ENCODE assay signal across 17 cellular contexts in the genomic region with DNA sequence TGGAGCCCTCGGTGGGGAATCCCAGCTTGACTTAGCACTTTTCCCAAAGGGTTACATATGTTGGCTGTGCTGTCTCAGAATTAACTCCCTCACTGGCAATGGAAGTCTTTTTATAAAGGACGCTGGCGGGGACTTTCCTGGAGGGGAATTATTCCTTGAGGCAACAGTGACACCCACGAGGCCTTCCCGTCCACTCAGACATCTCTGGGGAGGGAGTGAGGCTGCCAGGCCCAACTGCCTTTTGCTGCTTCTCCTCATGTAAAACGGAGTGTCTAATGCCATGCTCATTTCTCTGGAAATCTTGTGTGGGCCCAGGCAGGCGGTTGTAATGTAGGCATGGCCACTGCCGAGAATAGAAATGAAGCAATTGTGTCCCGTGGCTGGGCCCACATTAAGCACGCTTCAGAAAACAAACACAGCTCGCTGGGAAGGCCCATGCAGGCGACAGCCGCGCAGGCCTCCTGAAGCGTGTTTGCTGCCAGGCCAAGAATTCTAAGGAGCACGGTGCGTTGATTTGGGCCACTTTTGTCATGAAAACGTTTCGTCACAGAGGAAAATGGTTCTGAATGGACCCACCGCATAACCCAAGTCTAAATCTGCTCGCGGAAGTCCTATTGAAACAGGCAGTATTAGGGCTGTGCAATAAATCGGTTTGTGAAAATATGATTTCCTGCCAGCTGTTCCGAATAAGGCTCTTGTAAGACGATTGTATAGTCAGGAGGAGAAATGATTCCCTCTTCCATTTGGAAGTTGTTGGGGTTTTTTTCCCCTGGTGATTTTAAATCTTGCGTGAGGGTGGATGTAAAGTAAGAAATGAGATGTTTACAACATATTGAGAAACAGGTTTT.
A peak's percentile ranks its signal among the peaks of the same experiment; 100 is the strongest.
DNase-seq lines count a peak whose midpoint lies in the region; ATAC-seq lines count a peak whose summit lies in the region.
"Had no signal": no experiment of that assay in that cellular context is flagged by ENCODE, and none has a peak within 500 bp of the region (broad histone marks: within the 10 kb centered on the region; RNA-seq: fewer than 3 reads in every experiment).

No MANE protein-coding gene starts in this region.

- peaks cover 46% of the 10 kb centered on the region for H3K4me1 Mint-ChIP-seq in dendritic cell treated with granulocyte-macrophage colony-stimulating factor and Interleukin-4, amounts not matched to agents 40 ng/mL and 50 ng/mL, for 4 days (ENCODE audit: low read depth)
- no peaks in the 10 kb centered on the region for H3K4me1 Mint-ChIP-seq in activated CD4-positive, alpha-beta memory T cell treated with anti-CD3 and anti-CD28 coated beads, Interleukin-2, amount 10 ng/mL, durations not matched to agents 7 days and 5 days

- peaks cover 19% of the 10 kb centered on the region for H3K27me3 Mint-ChIP-seq in dendritic cell treated with granulocyte-macrophage colony-stimulating factor and Interleukin-4, amounts not matched to agents 40 ng/mL and 50 ng/mL, for 4 days
- peaks cover 9% of the 10 kb centered on the region for H3K27me3 Mint-ChIP-seq in activated CD4-positive, alpha-beta memory T cell treated with anti-CD3 and anti-CD28 coated beads, Interleukin-2, amount 10 ng/mL, durations not matched to agents 7 days and 5 days

- H3K9ac ChIP-seq in skeletal muscle satellite cell (ENCODE audit: low read depth, low read length): peak overlapping the region; percentile 40

- DNase-seq in G401 (ENCODE audit: low spot score) (peak; percentile 57), D341Med (ENCODE audit: low spot score) (no peak)
- no peak for DNase-seq in activated CD4-positive, alpha-beta memory T cell treated with anti-CD3 and anti-CD28 coated beads, Interleukin-2, amount 10 ng/mL, durations not matched to agents 7 days and 5 days
- no peak for DNase-seq in activated naive CD4-positive, alpha-beta T cell treated with Interleukin-2 at 50 U/mL for 16 hours
- DNase-seq: DND-41; left cardiac atrium; NCI-H1048; NCI-H2227 treated with DMSO at 0.1 percent for 48 hours; stimulated activated CD4-positive, alpha-beta T cell treated with anti-CD3 and anti-CD28 coated beads, Interleukin-1b, Interleukin-23, amount 100 ng/mL, for 48 hours had no signal

- CTCF ChIA-PET in activated CD4-positive, alpha-beta memory T cell treated with anti-CD3 and anti-CD28 coated beads, Interleukin-2, amount 10 ng/mL, durations not matched to agents 7 days and 5 days (lab: Charles Lee): no interaction called here

- H3K9me3 ChIP-seq in muscle layer of duodenum (ENCODE audit: control insufficient read depth in 1 of 2, low read length in 2 of 2): no peaks in the 10 kb centered on the region
- no peaks in the 10 kb centered on the region for H3K9me3 ChIP-seq in skeletal muscle satellite cell (replicated peaks; ENCODE audit: low read length)

- H3K27me3 ChIP-seq in muscle layer of duodenum (ENCODE audit: low read depth, low read length): no peaks in the 10 kb centered on the region
- H3K27me3 ChIP-seq in skeletal muscle satellite cell (ENCODE audit: control insufficient read depth, insufficient read depth, low read length): peaks cover 9% of the 10 kb centered on the region

- H3K4me2 ChIP-seq in skeletal muscle satellite cell (ENCODE audit: low read length): no peak overlapping the region

- in situ Hi-C loops in G401 (cut with HindIII; ENCODE audit: low sequenced_read_pairs): no loop called here

- H3K4me1 ChIP-seq in muscle layer of duodenum (ENCODE audit: control insufficient read depth in 1 of 2, insufficient read depth in 2 of 2, low read length in 2 of 2) (no peaks in the 10 kb centered on the region), skeletal muscle satellite cell (ENCODE audit: control insufficient read depth, insufficient read depth, low read length) (peaks cover 6% of the 10 kb centered on the region)

- H3K9me3 Mint-ChIP-seq in dendritic cell treated with granulocyte-macrophage colony-stimulating factor and Interleukin-4, amounts not matched to agents 40 ng/mL and 50 ng/mL, for 4 days: no peaks in the 10 kb centered on the region
- H3K9me3 Mint-ChIP-seq in activated CD4-positive, alpha-beta memory T cell treated with anti-CD3 and anti-CD28 coated beads, Interleukin-2, amount 10 ng/mL, durations not matched to agents 7 days and 5 days: no peaks in the 10 kb centered on the region
- H3K9me3 Mint-ChIP-seq: natural killer cell treated with Interleukin-12 subunit alpha and Interleukin-12 subunit beta and Interleukin-15 and Interleukin-18, amount 100 ng/mL, for 72 hours had no signal

- H3K4me3 Mint-ChIP-seq in dendritic cell treated with granulocyte-macrophage colony-stimulating factor and Interleukin-4, amounts not matched to agents 40 ng/mL and 50 ng/mL, for 4 days: no peak overlapping the region
- H3K4me3 Mint-ChIP-seq in activated CD4-positive, alpha-beta memory T cell treated with anti-CD3 and anti-CD28 coated beads, Interleukin-2, amount 10 ng/mL, durations not matched to agents 7 days and 5 days: no peak overlapping the region
- H3K4me3 Mint-ChIP-seq: IgD-negative memory B cell; natural killer cell treated with Interleukin-12 subunit alpha and Interleukin-12 subunit beta and Interleukin-15 and Interleukin-18, amount 100 ng/mL, for 72 hours had no signal

- H3K36me3 Mint-ChIP-seq in dendritic cell treated with granulocyte-macrophage colony-stimulating factor and Interleukin-4, amounts not matched to agents 40 ng/mL and 50 ng/mL, for 4 days (ENCODE audit: low read depth): no peaks in the 10 kb centered on the region
- H3K36me3 Mint-ChIP-seq in activated CD4-positive, alpha-beta memory T cell treated with anti-CD3 and anti-CD28 coated beads, Interleukin-2, amount 10 ng/mL, durations not matched to agents 7 days and 5 days (ENCODE audit: low read depth): no peaks in the 10 kb centered on the region
- H3K36me3 Mint-ChIP-seq: natural killer cell treated with Interleukin-12 subunit alpha and Interleukin-12 subunit beta and Interleukin-15 and Interleukin-18, amount 100 ng/mL, for 72 hours had no signal

- no peak for ATAC-seq in HG02938 (IDR thresholded peaks at IDR 0.05; ENCODE audit: unreplicated experiment)
- ATAC-seq: natural killer cell treated with Interleukin-12 subunit alpha and Interleukin-12 subunit beta and Interleukin-15 and Interleukin-18, amount 100 ng/mL, for 72 hours; SK-N-SH treated with all-trans-retinoic acid at 6 μM for 48 hours had no signal

- H3K27ac ChIP-seq in muscle layer of duodenum (ENCODE audit: low read length): peak overlapping the region; percentile 27
- H3K27ac ChIP-seq: VCaP had no signal

- H3K36me3 ChIP-seq in muscle layer of duodenum (ENCODE audit: control insufficient read depth in 1 of 2, insufficient read depth in 2 of 2, low read length in 2 of 2) (no peaks in the 10 kb centered on the region), skeletal muscle satellite cell (ENCODE audit: insufficient read depth, low read length) (no peaks in the 10 kb centered on the region)

- H3K4me3 ChIP-seq in muscle layer of duodenum (ENCODE audit: low read depth in 1 of 2, low read length in 2 of 2) (no peak overlapping the region), skeletal muscle satellite cell (ENCODE audit: low read length) (no peak overlapping the region)

- intact Hi-C loops in dendritic cell treated with granulocyte-macrophage colony-stimulating factor and Interleukin-4, amounts not matched to agents 40 ng/mL and 50 ng/mL, for 4 days (cut with micrococcal nuclease): no loop called here

- peak overlapping the region; percentile 41 for H3K27ac Mint-ChIP-seq in dendritic cell treated with granulocyte-macrophage colony-stimulating factor and Interleukin-4, amounts not matched to agents 40 ng/mL and 50 ng/mL, for 4 days
- no peak overlapping the region for H3K27ac Mint-ChIP-seq in activated CD4-positive, alpha-beta memory T cell treated with anti-CD3 and anti-CD28 coated beads, Interleukin-2, amount 10 ng/mL, durations not matched to agents 7 days and 5 days
- H3K27ac Mint-ChIP-seq: IgD-negative memory B cell; natural killer cell treated with Interleukin-12 subunit alpha and Interleukin-12 subunit beta and Interleukin-15 and Interleukin-18, amount 100 ng/mL, for 72 hours had no signal

- POLR2A ChIA-PET in activated CD4-positive, alpha-beta memory T cell treated with anti-CD3 and anti-CD28 coated beads, Interleukin-2, amount 10 ng/mL, durations not matched to agents 7 days and 5 days (lab: Charles Lee): no interaction called here
